19 cellular contexts compared by ENCODE assay signal in genomic region chr7:122572706-122573105, GRCh38.
DNase-seq lines count a peak whose midpoint lies in the region; ATAC-seq lines count a peak whose summit lies in the region.
"Had no signal": no experiment of that assay in that cellular context is flagged by ENCODE, and none has a peak within 500 bp of the region (broad histone marks: within the 10 kb centered on the region; RNA-seq: fewer than 3 reads in every experiment).

No MANE protein-coding gene starts in this region.

- ATAC-seq in GM18868 (IDR thresholded peaks at IDR 0.05; ENCODE audit: unreplicated experiment) = no peak
- ATAC-seq: A549 had no signal

- DNase-seq in NCI-H526 (lab: John Stamatoyannopoulos, UW) (peak; percentile 20 to 41), NCI-H526 treated with DMSO at 0.1 percent for 48 hours (lab: John Stamatoyannopoulos, UW) (no peak), NCI-H1048 (lab: John Stamatoyannopoulos, UW) (peak; percentile 2), cerebellar nuclear complex (lab: John Stamatoyannopoulos, UW) (peak; percentile 91 to 93), activated gamma-delta T cell (lab: John Stamatoyannopoulos, UW) (no peak)
- DNase-seq: 8988T; ACHN; AML-193; BE2C; CD4-positive, alpha-beta T cell; CD8-positive, alpha-beta memory T cell; DMS 273 treated with DMSO at 0.1 percent for 48 hours; DMS79; EL; GF-D8; GOT3; HFFc6 had no signal

Comparison
In these comparisons a context has a peak if more than half of its experiments do, and no peak if none do; other contexts are left out.
1. DNase-seq: peak in NCI-H526 (2 of 2), NCI-H1048 (single experiment) and cerebellar nuclear complex (2 of 2); none in NCI-H526 treated with DMSO at 0.1 percent for 48 hours (single experiment) and activated gamma-delta T cell (single experiment).